29 cellular contexts compared by ENCODE assay signal in genomic region chr1:182527680-182528079, GRCh38.
A peak's percentile ranks its signal among the peaks of the same experiment; 100 is the strongest.
DNase-seq lines count a peak whose midpoint lies in the region; ATAC-seq and TF ChIP-seq lines count a peak whose summit lies in the region.
"Had no signal": no experiment of that assay in that cellular context is flagged by ENCODE, and none has a peak within 500 bp of the region (broad histone marks: within the 10 kb centered on the region; RNA-seq: fewer than 3 reads in every experiment).

No MANE protein-coding gene starts in this region.

- no peak overlapping the region for H3K4me3 Mint-ChIP-seq in HFFc6
- H3K4me3 Mint-ChIP-seq in activated T-cell treated with anti-CD3 and anti-CD28 coated beads, Interleukin-2, amount 50 U/mL, for 4 hours, result no peak overlapping the region
- H3K4me3 Mint-ChIP-seq: activated CD4-positive, alpha-beta T cell treated with anti-CD3 and anti-CD28 coated beads, Interleukin-2, amount 10 ng/mL, durations not matched to agents 7 days and 5 days; activated CD8-positive, alpha-beta memory T cell treated with anti-CD3 and anti-CD28 coated beads, Interleukin-2, amount 10 ng/mL, durations not matched to agents 7 days and 5 days; activated naive CD4-positive, alpha-beta T cell treated with anti-CD3 and anti-CD28 coated beads, Interleukin-2, amount 50 U/mL, for 24 hours; activated T-helper 17 cell treated with anti-CD3 and anti-CD28 coated beads, Interleukin-2, amount 50 U/mL, for 72 hours; B cell; immature natural killer cell; stimulated activated naive CD8-positive, alpha-beta T cell treated with anti-CD3 and anti-CD28 coated beads, Interleukin-15, amount 100 ng/mL, for 72 hours had no signal

- DNase-seq in CMK (ENCODE audit: low read depth) (peak; percentile 4), HFFc6 (no peak), SK-MEL-5 (ENCODE audit: low read depth, low spot score) (peak; percentile 25), iPS-NIHi11 (ENCODE audit: low spot score) (peak; percentile 24), D341Med (ENCODE audit: low spot score) (no peak)
- no peak for DNase-seq in activated T-cell treated with anti-CD3 and anti-CD28 coated beads, Interleukin-2, amount 50 U/mL, for 1 hour
- no peak for DNase-seq in activated T-cell treated with anti-CD3 and anti-CD28 coated beads, Interleukin-2, amount 50 U/mL, for 4 hours
- DNase-seq: activated CD4-positive, alpha-beta T cell treated with anti-CD3 and anti-CD28 coated beads, Interleukin-2, amount 10 ng/mL, durations not matched to agents 7 days and 5 days; activated CD8-positive, alpha-beta memory T cell treated with anti-CD3 and anti-CD28 coated beads, Interleukin-2, amount 10 ng/mL, durations not matched to agents 7 days and 5 days; central memory CD4-positive, alpha-beta T cell; COR-L47; DND-41; dorsolateral prefrontal cortex; H7; heart right ventricle; immature natural killer cell; mesendoderm; naive B cell; NCI-H1105; NCI-H2029 treated with DMSO at 0.1 percent for 48 hours; NCI-H446 treated with DMSO at 0.1 percent for 48 hours; nucleus accumbens; stimulated activated naive CD8-positive, alpha-beta T cell treated with anti-CD3 and anti-CD28 coated beads, Interleukin-15, amount 100 ng/mL, for 72 hours; T-helper 9 cell; tibial artery had no signal

- no peak overlapping the region for H3K27ac Mint-ChIP-seq in HFFc6
- H3K27ac Mint-ChIP-seq: activated CD4-positive, alpha-beta T cell treated with anti-CD3 and anti-CD28 coated beads, Interleukin-2, amount 10 ng/mL, durations not matched to agents 7 days and 5 days; activated CD8-positive, alpha-beta memory T cell treated with anti-CD3 and anti-CD28 coated beads, Interleukin-2, amount 10 ng/mL, durations not matched to agents 7 days and 5 days; activated naive CD4-positive, alpha-beta T cell treated with anti-CD3 and anti-CD28 coated beads, Interleukin-2, amount 50 U/mL, for 24 hours; activated T-helper 17 cell treated with anti-CD3 and anti-CD28 coated beads, Interleukin-2, amount 50 U/mL, for 72 hours; B cell; immature natural killer cell; stimulated activated naive CD8-positive, alpha-beta T cell treated with anti-CD3 and anti-CD28 coated beads, Interleukin-15, amount 100 ng/mL, for 72 hours had no signal

- no peaks in the 10 kb centered on the region for H3K36me3 Mint-ChIP-seq in HFFc6 (ENCODE audit: low read depth)
- peaks cover 4% of the 10 kb centered on the region for H3K36me3 Mint-ChIP-seq in activated T-cell treated with anti-CD3 and anti-CD28 coated beads, Interleukin-2, amount 50 U/mL, for 4 hours (ENCODE audit: insufficient read depth)
- H3K36me3 Mint-ChIP-seq: activated CD8-positive, alpha-beta memory T cell treated with anti-CD3 and anti-CD28 coated beads, Interleukin-2, amount 10 ng/mL, durations not matched to agents 7 days and 5 days had no signal

- in situ Hi-C loops in SK-MEL-5 (cut with HindIII; ENCODE audit: low pct_unique_long_range_greater_than_20kb, low sequenced_read_pairs), result no loop called here

- H3K4me1 Mint-ChIP-seq in HFFc6 (ENCODE audit: low read depth), result no peaks in the 10 kb centered on the region
- no peaks in the 10 kb centered on the region for H3K4me1 Mint-ChIP-seq in activated T-cell treated with anti-CD3 and anti-CD28 coated beads, Interleukin-2, amount 50 U/mL, for 4 hours (ENCODE audit: low read depth)
- H3K4me1 Mint-ChIP-seq: activated CD4-positive, alpha-beta T cell treated with anti-CD3 and anti-CD28 coated beads, Interleukin-2, amount 10 ng/mL, durations not matched to agents 7 days and 5 days; activated CD8-positive, alpha-beta memory T cell treated with anti-CD3 and anti-CD28 coated beads, Interleukin-2, amount 10 ng/mL, durations not matched to agents 7 days and 5 days; activated naive CD4-positive, alpha-beta T cell treated with anti-CD3 and anti-CD28 coated beads, Interleukin-2, amount 50 U/mL, for 24 hours; activated T-helper 17 cell treated with anti-CD3 and anti-CD28 coated beads, Interleukin-2, amount 50 U/mL, for 72 hours; B cell; immature natural killer cell; naive B cell; stimulated activated naive CD8-positive, alpha-beta T cell treated with anti-CD3 and anti-CD28 coated beads, Interleukin-15, amount 100 ng/mL, for 72 hours had no signal

- H3K9me3 Mint-ChIP-seq in HFFc6, result no peaks in the 10 kb centered on the region
- H3K9me3 Mint-ChIP-seq in activated T-cell treated with anti-CD3 and anti-CD28 coated beads, Interleukin-2, amount 50 U/mL, for 4 hours, result peaks cover 40% of the 10 kb centered on the region

- peaks cover 5% of the 10 kb centered on the region for H3K27me3 Mint-ChIP-seq in HFFc6 (ENCODE audit: insufficient read depth)
- peaks cover 12% of the 10 kb centered on the region for H3K27me3 Mint-ChIP-seq in activated T-cell treated with anti-CD3 and anti-CD28 coated beads, Interleukin-2, amount 50 U/mL, for 4 hours (ENCODE audit: low read depth)

- ATAC-seq in activated T-cell treated with anti-CD3 and anti-CD28 coated beads, Interleukin-2, amount 50 U/mL, for 4 hours, result no peak
- ATAC-seq: activated CD8-positive, alpha-beta memory T cell treated with anti-CD3 and anti-CD28 coated beads, Interleukin-2, amount 10 ng/mL, durations not matched to agents 7 days and 5 days; activated T-helper 17 cell treated with anti-CD3 and anti-CD28 coated beads, Interleukin-2, amount 50 U/mL, for 72 hours; heart right ventricle; left lobe of liver; stimulated activated naive CD8-positive, alpha-beta T cell treated with anti-CD3 and anti-CD28 coated beads, Interleukin-15, amount 100 ng/mL, for 72 hours had no signal

- TF ChIP-seq CTCF in HFFc6 (IDR thresholded peaks at IDR 0.05), result 0 out of 2 replicates have a peak, but pooled peaks have one; percentile 10

Comparison
In these comparisons a context has a peak if more than half of its experiments do, and no peak if none do; other contexts are left out.
1. DNase-seq: peak in CMK (single experiment), SK-MEL-5 (single experiment) and iPS-NIHi11 (single experiment); none in HFFc6 (single experiment), activated T-cell treated with anti-CD3 and anti-CD28 coated beads, Interleukin-2, amount 50 U/mL, for 1 hour (single experiment), activated T-cell treated with anti-CD3 and anti-CD28 coated beads, Interleukin-2, amount 50 U/mL, for 4 hours (single experiment) and D341Med (single experiment).